In the genomic region with DNA sequence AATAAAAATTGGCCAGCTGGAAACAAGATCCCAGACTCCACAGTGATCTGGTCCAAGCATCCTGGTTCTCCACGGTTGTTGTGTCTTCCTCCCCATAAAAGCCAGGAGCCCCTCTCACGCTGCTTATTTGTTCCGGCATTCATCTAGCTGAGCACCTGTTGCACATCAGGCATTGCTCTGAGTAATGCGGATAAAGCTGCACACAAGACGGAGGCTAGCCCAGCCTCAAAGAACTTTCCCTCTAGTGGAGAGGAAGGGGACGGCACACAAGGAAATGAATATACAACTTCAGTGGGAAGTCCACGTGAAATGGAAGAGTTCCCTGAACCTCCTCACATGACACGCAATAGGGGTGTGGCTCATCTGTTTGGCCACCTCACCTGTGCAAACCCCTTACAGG, we compare ENCODE assay signal across 9 cellular contexts. TPM values are rescaled to one million over a fixed set of nuclear protein-coding genes. Genes with fewer than 3 reads are reported as not detected.
DNase-seq lines count a peak whose midpoint lies in the region; TF ChIP-seq lines count a peak whose summit lies in the region.
"Had no signal": no experiment of that assay in that cellular context is flagged by ENCODE, and none has a peak within 500 bp of the region (broad histone marks: within the 10 kb centered on the region; RNA-seq: fewer than 3 reads in every experiment).

No MANE protein-coding gene starts in this region.

- H3K36me3 ChIP-seq in trophoblast cell (ENCODE audit: control insufficient read depth in 1 of 2, insufficient read depth in 2 of 2, low read length in 2 of 2) = no peaks in the 10 kb centered on the region
- H3K36me3 ChIP-seq in MM.1S (replicated peaks; ENCODE audit: insufficient read depth, low read length) = no peaks in the 10 kb centered on the region

- no peaks in the 10 kb centered on the region for H3K79me2 ChIP-seq in trophoblast cell (ENCODE audit: control insufficient read depth, insufficient read depth, low read length, poor library complexity)
- H3K79me2 ChIP-seq in MM.1S (ENCODE audit: low read length) = no peaks in the 10 kb centered on the region

- H3K9ac ChIP-seq in trophoblast cell (ENCODE audit: low read length) (no peak overlapping the region), MM.1S (ENCODE audit: low read length) (no peak overlapping the region)

- H2BK12ac ChIP-seq in trophoblast cell (ENCODE audit: low read length) = no peak overlapping the region

- H3K4me3 ChIP-seq in trophoblast cell (ENCODE audit: low read depth, low read length) (no peak overlapping the region), MM.1S (ENCODE audit: low read length) (no peak overlapping the region)

- no peak for TF ChIP-seq CTCF in MM.1S (IDR thresholded peaks at IDR 0.05; ENCODE audit: low read length)

- DNase-seq in NCI-H146 (lab: John Stamatoyannopoulos, UW) (peak; percentile 6), NCI-H146 treated with DMSO at 0.1 percent for 48 hours (lab: John Stamatoyannopoulos, UW; ENCODE audit: unreplicated experiment) (no peak), NAMALWA (ENCODE audit: low spot score) (peak; percentile 19), dermis blood vessel endothelial cell (peak; percentile 57), trophoblast cell (peak; percentile 16 to 46), MM.1S (no peak), A172 (ENCODE audit: low spot score) (no peak), midbrain (lab: John Stamatoyannopoulos, UW) (no peak)
- DNase-seq: activated T-cell treated with anti-CD3 and anti-CD28 coated beads, Interleukin-2, amount 50 U/mL, for 4 hours had no signal

- H3F3A ChIP-seq in MM.1S (ENCODE audit: insufficient read depth, low read length) = no peaks in the 10 kb centered on the region

- H3K18ac ChIP-seq in trophoblast cell (ENCODE audit: low read length) = no peak overlapping the region

- H2AK5ac ChIP-seq in trophoblast cell (ENCODE audit: low read length) = no peak overlapping the region

- H3K27me3 ChIP-seq in trophoblast cell (ENCODE audit: insufficient read depth, low read length) = no peaks in the 10 kb centered on the region
- no peaks in the 10 kb centered on the region for H3K27me3 ChIP-seq in MM.1S (replicated peaks; ENCODE audit: insufficient read depth, low read length)

- H2AFZ ChIP-seq in trophoblast cell (ENCODE audit: insufficient read depth, low read length, poor library complexity) (no peak overlapping the region), MM.1S (ENCODE audit: low read length) (no peak overlapping the region)

- H2BK5ac ChIP-seq in trophoblast cell (ENCODE audit: low read depth, low read length, poor library complexity) = no peak overlapping the region

- H3K23ac ChIP-seq in trophoblast cell (ENCODE audit: low read length) = no peak overlapping the region

- no peaks in the 10 kb centered on the region for H3K79me1 ChIP-seq in trophoblast cell (ENCODE audit: low read length)

- H2BK120ac ChIP-seq in trophoblast cell (ENCODE audit: insufficient read depth, low read length, poor library complexity) = no peak overlapping the region

- H3K4me2 ChIP-seq in trophoblast cell (ENCODE audit: low read length) = no peak overlapping the region
- no peak overlapping the region for H3K4me2 ChIP-seq in MM.1S (ENCODE audit: low read depth, low read length)

- no CpG with 5 or more reads among the region's 8 CpGs for WGBS in trophoblast cell (ENCODE audit: extremely low coverage, insufficient coverage, insufficient read length)

- no peak overlapping the region for H3K4ac ChIP-seq in trophoblast cell (ENCODE audit: low read depth, low read length)

- no peak overlapping the region for H4K12ac ChIP-seq in trophoblast cell (ENCODE audit: low read depth, low read length)

- no peak overlapping the region for H4K8ac ChIP-seq in trophoblast cell (ENCODE audit: low read depth, low read length)

- no peak overlapping the region for H3K14ac ChIP-seq in trophoblast cell (ENCODE audit: low read length)

- H3K4me1 ChIP-seq in trophoblast cell (ENCODE audit: control insufficient read depth in 1 of 2, insufficient read depth in 2 of 2, low read length in 2 of 2) (no peaks in the 10 kb centered on the region), MM.1S (ENCODE audit: low read length) (no peaks in the 10 kb centered on the region)

- H4K20me1 ChIP-seq in MM.1S (ENCODE audit: insufficient read depth, low read length) = no peaks in the 10 kb centered on the region

- H3K27ac ChIP-seq in trophoblast cell (ENCODE audit: low read depth, low read length) (no peak overlapping the region), MM.1S (ENCODE audit: low read length) (no peak overlapping the region)

- no peak overlapping the region for H4K91ac ChIP-seq in trophoblast cell (ENCODE audit: low read depth, low read length)

- H3K9me2 ChIP-seq in MM.1S (replicated peaks; ENCODE audit: insufficient read depth, low read length) = no peaks in the 10 kb centered on the region

- H3K9me3 ChIP-seq in trophoblast cell (ENCODE audit: insufficient read depth, low read depth, low read length) = peaks cover 7% of the 10 kb centered on the region
- no peaks in the 10 kb centered on the region for H3K9me3 ChIP-seq in MM.1S (replicated peaks; ENCODE audit: insufficient read depth, low read length)

RNA-seq across cellular contexts. Expression of gene NXT1, which starts 30.3 kb away (rescaled TPM):
- total RNA-seq in dermis blood vessel endothelial cell = 24.8 and 36.2 TPM in 2 replicates
- 20.2 TPM in 2 replicates for polyA plus RNA-seq in trophoblast cell (2013)
- total RNA-seq in A172 (2014; rRNA removed; shearing (Covaris generic)) = 77.4 and 102 TPM in 2 replicates

RNA-seq across cellular contexts. Expression of gene GZF1, which starts 41.7 kb away (rescaled TPM):
- 19.1 and 31.5 TPM in 2 replicates for total RNA-seq in dermis blood vessel endothelial cell
- polyA plus RNA-seq in trophoblast cell (2013) = 6.4 and 6.5 TPM in 2 replicates
- 18.7 and 22.7 TPM in 2 replicates for total RNA-seq in A172 (2014; rRNA removed; shearing (Covaris generic))

Comparison
In these comparisons a context has a peak if more than half of its experiments do, and no peak if none do; other contexts are left out.
1. DNase-seq: peak in NCI-H146 (single experiment), NAMALWA (single experiment), dermis blood vessel endothelial cell (single experiment) and trophoblast cell (2 of 2); none in NCI-H146 treated with DMSO at 0.1 percent for 48 hours (single experiment), MM.1S (single experiment), A172 (single experiment) and midbrain (single experiment).